Comparison of ENCODE assay signal across 28 cellular contexts in genomic region chr1:29529677-29530278, GRCh38.
"Had no signal": no experiment of that assay in that cellular context is flagged by ENCODE, and none has a peak within 500 bp of the region (broad histone marks: within the 10 kb centered on the region; RNA-seq: fewer than 3 reads in every experiment).

No MANE protein-coding gene starts in this region.

- H3K36me3 Mint-ChIP-seq: neural progenitor cell; stimulated activated effector memory CD8-positive, alpha-beta T cell treated with anti-CD3 and anti-CD28 coated beads, Interleukin-12 subunit alpha, Interleukin-12 subunit beta, amount 100 ng/mL, for 72 hours had no signal

- H3K4me3 Mint-ChIP-seq: nephron; neural progenitor cell; stimulated activated effector memory CD8-positive, alpha-beta T cell treated with anti-CD3 and anti-CD28 coated beads, Interleukin-12 subunit alpha, Interleukin-12 subunit beta, amount 100 ng/mL, for 72 hours; stimulated activated naive B cell treated with anti-CD40 and anti-IgM and Interleukin-4, amounts not matched to agents 10 μg/mL and 1 μg/mL and 100 μg/mL, for 72 hours; stimulated activated naive CD8-positive, alpha-beta T cell treated with anti-CD3 and anti-CD28 coated beads, Interleukin-15, Interleukin-2, amounts not matched to agents 100 ng/mL and 50 ng/mL, for 24 hours had no signal

- H3K27ac ChIP-seq: neural progenitor cell, ovary, parathyroid adenoma, psoas muscle, right lobe of liver, sigmoid colon, stomach, thoracic aorta, thyroid gland, tibial nerve, upper lobe of left lung, vagina had no signal

- FAIRE-seq: small intestine, urothelium cell line had no signal

- H3K27ac Mint-ChIP-seq: nephron; neural progenitor cell; progenitor cell of endocrine pancreas; stimulated activated effector memory CD8-positive, alpha-beta T cell treated with anti-CD3 and anti-CD28 coated beads, Interleukin-12 subunit alpha, Interleukin-12 subunit beta, amount 100 ng/mL, for 72 hours; stimulated activated naive B cell treated with anti-CD40 and anti-IgM and Interleukin-4, amounts not matched to agents 10 μg/mL and 1 μg/mL and 100 μg/mL, for 72 hours; stimulated activated naive CD8-positive, alpha-beta T cell treated with anti-CD3 and anti-CD28 coated beads, Interleukin-15, Interleukin-2, amounts not matched to agents 100 ng/mL and 50 ng/mL, for 24 hours had no signal

- H3K4me1 Mint-ChIP-seq: stimulated activated effector memory CD8-positive, alpha-beta T cell treated with anti-CD3 and anti-CD28 coated beads, Interleukin-12 subunit alpha, Interleukin-12 subunit beta, amount 100 ng/mL, for 72 hours; stimulated activated naive B cell treated with anti-CD40 and anti-IgM and Interleukin-4, amounts not matched to agents 10 μg/mL and 1 μg/mL and 100 μg/mL, for 72 hours had no signal

- DNase-seq: occipital lobe; ovary; posterior cingulate gyrus; psoas muscle; right cardiac atrium; right lobe of liver; small intestine; stimulated activated CD4-positive, alpha-beta T cell treated with anti-CD3 and anti-CD28 coated beads, Interleukin-15, amount 100 ng/mL, for 24 hours; stimulated activated CD4-positive, alpha-beta T cell treated with anti-CD3 and anti-CD28 coated beads, Interleukin-2, amount 100 ng/mL, for 24 hours; stimulated activated CD4-positive, alpha-beta T cell treated with anti-CD3 and anti-CD28 coated beads, Interleukin-2, amount 100 ng/mL, for 48 hours; stimulated activated CD4-positive, alpha-beta T cell treated with anti-CD3 and anti-CD28 coated beads, Interleukin-4, amount 100 ng/mL, for 24 hours; stimulated activated naive B cell treated with anti-CD40 and anti-IgM and Interleukin-4, amounts not matched to agents 10 μg/mL and 1 μg/mL and 100 μg/mL, for 72 hours; stimulated activated naive CD4-positive, alpha-beta T cell treated with Interleukin-2 at 50 U/mL for 16 hours; stomach; thyroid gland; trophoblast cell; upper lobe of left lung had no signal

- ATAC-seq: psoas muscle; right cardiac atrium; right lobe of liver; stimulated activated effector memory CD8-positive, alpha-beta T cell treated with anti-CD3 and anti-CD28 coated beads, Interleukin-12 subunit alpha, Interleukin-12 subunit beta, amount 100 ng/mL, for 72 hours; stimulated activated naive B cell treated with anti-CD40 and anti-IgM and Interleukin-4, amounts not matched to agents 10 μg/mL and 1 μg/mL and 100 μg/mL, for 72 hours had no signal
